In the genomic region with DNA sequence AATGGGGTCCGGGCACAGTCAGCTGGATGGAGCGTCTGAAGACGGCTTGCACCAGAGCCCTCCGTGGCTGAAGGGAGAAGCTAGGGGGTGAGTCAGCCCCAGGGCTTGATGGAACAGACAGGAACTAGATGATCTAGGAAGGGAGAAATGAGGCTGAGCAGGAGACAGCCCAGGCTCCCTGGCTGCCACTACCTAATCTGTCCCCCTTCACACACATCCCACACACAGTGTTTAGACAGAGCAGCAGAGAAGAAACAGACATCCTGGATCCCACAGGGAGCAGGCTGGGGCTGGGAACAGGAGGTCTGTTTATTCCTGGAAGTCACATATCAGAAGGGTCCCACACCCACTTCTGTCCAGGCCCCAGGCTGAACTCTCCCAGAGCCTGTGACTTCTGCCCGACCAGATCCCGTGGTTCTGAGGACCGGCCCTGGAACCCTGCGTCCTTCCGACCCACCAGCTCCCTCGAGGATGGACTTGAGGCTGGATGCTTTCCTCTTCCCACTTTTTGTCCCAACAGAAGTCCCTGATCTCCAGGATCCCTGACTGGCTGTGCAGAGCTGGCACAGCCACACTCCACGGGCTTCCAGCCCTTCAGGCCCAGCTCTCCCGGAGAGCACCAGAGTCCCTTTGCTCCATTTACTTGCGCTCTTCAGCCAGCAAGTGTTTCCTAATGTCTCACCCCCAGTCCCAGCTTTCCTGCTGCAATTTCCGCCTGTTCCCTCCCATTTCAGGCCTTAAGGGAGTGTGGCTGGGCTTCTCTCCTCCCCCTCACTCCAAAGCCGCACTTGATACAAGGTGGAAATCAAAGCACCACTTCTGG, we compare ENCODE assay signal across 9 cellular contexts. TPM values are rescaled to one million over a fixed set of nuclear protein-coding genes. Genes with fewer than 3 reads are reported as not detected.
A peak's percentile ranks its signal among the peaks of the same experiment; 100 is the strongest.
DNase-seq lines count a peak whose midpoint lies in the region; ATAC-seq and TF ChIP-seq lines count a peak whose summit lies in the region.
"Had no signal": no experiment of that assay in that cellular context is flagged by ENCODE, and none has a peak within 500 bp of the region (broad histone marks: within the 10 kb centered on the region; RNA-seq: fewer than 3 reads in every experiment).

No MANE protein-coding gene starts in this region.

- H3K9me2 ChIP-seq in PC-3 (replicated peaks; ENCODE audit: low read length): no peaks in the 10 kb centered on the region

- DNase-seq in PC-3 (no peak), esophagus squamous epithelium (lab: John Stamatoyannopoulos, UW) (no peak), erythroblast (lab: John Stamatoyannopoulos, UW) (no peak), dedifferentiated amniotic fluid mesenchymal stem cell (ENCODE audit: extremely low spot score) (no peak), iPS-NIHi7 (ENCODE audit: extremely low spot score) (no peak), SW 1271 (lab: John Stamatoyannopoulos, UW) (no peak)

- no peak overlapping the region for H2AFZ ChIP-seq in PC-3 (ENCODE audit: low read length)

- H3K9me3 ChIP-seq in BLaER1 (no peaks in the 10 kb centered on the region), PC-3 (ENCODE audit: low read length) (no peaks in the 10 kb centered on the region), esophagus squamous epithelium (no peaks in the 10 kb centered on the region)

- WGBS in esophagus squamous epithelium, 2 donors: 46 to 49% methylated on average over 11 to 15 of the region's 15 CpGs

- no peaks in the 10 kb centered on the region for H3K27me3 ChIP-seq in BLaER1
- H3K27me3 ChIP-seq in PC-3 (ENCODE audit: low read length): no peaks in the 10 kb centered on the region
- H3K27me3 ChIP-seq in esophagus squamous epithelium: no peaks in the 10 kb centered on the region

- H3F3A ChIP-seq in PC-3 (ENCODE audit: low read length, unreplicated experiment): no peaks in the 10 kb centered on the region

- no TSS peak for BruUV-seq in PC-3 (replicated peaks; lab: Mats Ljungman, UMichigan)

- H3K4me3 Mint-ChIP-seq in nephron: peak overlapping the region in 2 of 3 experiments; percentile 35 to 50

- no peak overlapping the region; the same call in 1 of the 2 replicates for H3K4me2 ChIP-seq in BLaER1
- no peak overlapping the region for H3K4me2 ChIP-seq in PC-3 (ENCODE audit: low read length)

- H4K20me1 ChIP-seq in BLaER1: peaks cover 27% of the 10 kb centered on the region
- H4K20me1 ChIP-seq in PC-3 (ENCODE audit: low read length): no peaks in the 10 kb centered on the region

- no peak overlapping the region for H3K4me3 ChIP-seq in BLaER1
- H3K4me3 ChIP-seq in PC-3 (ENCODE audit: low read length): no peak overlapping the region
- H3K4me3 ChIP-seq in esophagus squamous epithelium: peak overlapping the region in 1 of 4 donors; percentile 23

- TF ChIP-seq POLR2A in esophagus squamous epithelium (IDR thresholded peaks at IDR 0.05) (no peak), erythroblast (IDR thresholded peaks at IDR 0.05; ENCODE audit: low read length) (no peak)

- H3K4me1 Mint-ChIP-seq in nephron: peaks cover 35% of the 10 kb centered on the region

- intact Hi-C loops in PC-3 (cut with micrococcal nuclease) (no loop called here), esophagus squamous epithelium (cut with DNase I) (loop anchor here (5.0 kb wide), 1 partner anchor 72 kb away; no protein-coding TSS in a partner anchor)

- POLR2A ChIA-PET in PC-3 (lab: Charles Lee; ENCODE audit: unreplicated experiment): no interaction called here

- no peak for TF ChIP-seq CTCF in PC-3 (conservative IDR thresholded peaks at IDR 0.05; ENCODE audit: low read depth, low read length)
- TF ChIP-seq CTCF in esophagus squamous epithelium (IDR thresholded peaks at IDR 0.05): no peak
- no peak for TF ChIP-seq CTCF in nephron (IDR thresholded peaks at IDR 0.05; ENCODE audit: unreplicated experiment in 3 of 3)

- peaks cover 21% of the 10 kb centered on the region for H3K36me3 Mint-ChIP-seq in nephron (ENCODE audit: low read depth)

- no peaks in the 10 kb centered on the region for H3K79me2 ChIP-seq in PC-3 (ENCODE audit: low read length)

- peak; percentile 28 for ATAC-seq in PC-3

- H3K27ac ChIP-seq in BLaER1: peak overlapping the region; percentile 31; the same call in 1 of the 2 replicates
- H3K27ac ChIP-seq in PC-3 (ENCODE audit: low read length): no peak overlapping the region
- peak overlapping the region; percentile 13 to 84 (median 62) for H3K27ac ChIP-seq in esophagus squamous epithelium
- H3K27ac ChIP-seq: VCaP had no signal

- no peaks in the 10 kb centered on the region for H3K27me3 Mint-ChIP-seq in nephron (ENCODE audit: low read depth)

- H3K36me3 ChIP-seq in BLaER1 (peaks cover 45% of the 10 kb centered on the region), PC-3 (ENCODE audit: low read depth, low read length) (peaks cover 17% of the 10 kb centered on the region), esophagus squamous epithelium (peaks cover 9 to 54% (median 17%) of the 10 kb centered on the region in 3 donors)

- H3K27ac Mint-ChIP-seq in nephron: peak overlapping the region; percentile 88 to 95 (median 88)

- CTCF ChIA-PET in PC-3 (lab: Charles Lee): no interaction called here

- H3K9ac ChIP-seq in BLaER1 (no peak overlapping the region), PC-3 (ENCODE audit: low read length) (no peak overlapping the region)

- no peaks in the 10 kb centered on the region for H3K9me3 Mint-ChIP-seq in nephron

- H3K4me1 ChIP-seq in BLaER1: peaks cover 63% of the 10 kb centered on the region
- H3K4me1 ChIP-seq in PC-3 (ENCODE audit: insufficient read depth, low read length): no peaks in the 10 kb centered on the region
- H3K4me1 ChIP-seq in esophagus squamous epithelium: peaks cover 17 to 70% (median 33%) of the 10 kb centered on the region in 3 donors

RNA-seq across cellular contexts. Expression of a gene that starts 1.5 kb away (rescaled TPM):
- total RNA-seq in PC-3 (2014; rRNA removed): 0.18 TPM in 1 of 2 replicates, not detected in the other
- total RNA-seq in esophagus squamous epithelium: 1 to 10 TPM in 1 of 4 donors, under 1 TPM in 2, not detected in 1; 0.26 to 1.3 (median 0.31) TPM

RNA-seq across cellular contexts. Expression of a gene that starts 10.6 kb away (rescaled TPM):
- 272 and 312 TPM in 2 replicates for total RNA-seq in PC-3 (2014; rRNA removed)
- 100 to 1,000 TPM in 3 of 4 donors, 10 to 100 TPM in 1; 97.9 to 136 (median 118) TPM for total RNA-seq in esophagus squamous epithelium

RNA-seq across cellular contexts. Expression of a gene that starts 11.0 kb away (rescaled TPM):
- total RNA-seq in PC-3 (2014; rRNA removed) (95.5 and 97.7 TPM in 2 replicates), esophagus squamous epithelium (10 to 100 TPM; 19.7 to 34.3 (median 28.0) TPM)

RNA-seq across cellular contexts. Expression of a gene that starts 33.0 kb away (rescaled TPM):
- 42.8 and 45.0 TPM in 2 replicates for total RNA-seq in PC-3 (2014; rRNA removed)
- 100 to 1,000 TPM; 238 to 342 (median 275) TPM for total RNA-seq in esophagus squamous epithelium

RNA-seq across cellular contexts. Expression of a gene that starts 42.3 kb away (rescaled TPM):
- total RNA-seq in PC-3 (2014; rRNA removed): 210 and 213 TPM in 2 replicates
- total RNA-seq in esophagus squamous epithelium: 100 to 1,000 TPM; 465 to 690 (median 542) TPM
